In the genomic region with DNA sequence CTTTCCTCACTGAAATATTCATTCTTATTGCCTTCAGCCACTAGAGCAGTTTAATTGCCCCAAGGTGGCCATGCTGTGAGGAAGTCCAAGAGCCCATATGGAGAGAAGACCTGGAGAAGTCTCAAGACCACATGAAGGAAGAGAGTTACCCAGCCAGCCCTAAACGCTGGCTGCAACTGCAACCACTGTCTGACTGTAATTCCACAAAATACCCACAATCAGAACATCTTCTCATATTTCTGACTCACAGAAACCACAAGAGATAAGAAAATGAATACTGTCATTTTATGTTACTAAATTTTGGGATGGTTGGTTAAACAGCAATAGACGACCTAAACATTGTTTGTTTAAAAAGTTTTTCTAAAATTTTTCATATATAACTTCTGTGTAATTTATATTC, we compare ENCODE assay signal across 1 cellular context.
TF ChIP-seq lines count a peak whose summit lies in the region.

No MANE protein-coding gene starts in this region.

TF ChIP-seq in K562, 482 proteins besides CTCF, POLR2A, EP300 and RAD21:
- TF ChIP-seq, protein P1, sequence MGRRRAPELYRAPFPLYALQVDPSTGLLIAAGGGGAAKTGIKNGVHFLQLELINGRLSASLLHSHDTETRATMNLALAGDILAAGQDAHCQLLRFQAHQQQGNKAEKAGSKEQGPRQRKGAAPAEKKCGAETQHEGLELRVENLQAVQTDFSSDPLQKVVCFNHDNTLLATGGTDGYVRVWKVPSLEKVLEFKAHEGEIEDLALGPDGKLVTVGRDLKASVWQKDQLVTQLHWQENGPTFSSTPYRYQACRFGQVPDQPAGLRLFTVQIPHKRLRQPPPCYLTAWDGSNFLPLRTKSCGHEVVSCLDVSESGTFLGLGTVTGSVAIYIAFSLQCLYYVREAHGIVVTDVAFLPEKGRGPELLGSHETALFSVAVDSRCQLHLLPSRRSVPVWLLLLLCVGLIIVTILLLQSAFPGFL (CRISPR knock-in tag; IDR thresholded peaks at IDR 0.05) = no peak
- TF ChIP-seq FOSL1 (tag; conservative IDR thresholded peaks at IDR 0.05) = peak; percentile 62
- TF ChIP-seq ZNF436 (CRISPR knock-in tag; IDR thresholded peaks at IDR 0.05) = no peak
